ENCODE assay signal across 20 cellular contexts in genomic region chr16:66287916-66288315, GRCh38.
DNase-seq lines count a peak whose midpoint lies in the region; ATAC-seq and TF ChIP-seq lines count a peak whose summit lies in the region.
"Had no signal": no experiment of that assay in that cellular context is flagged by ENCODE, and none has a peak within 500 bp of the region (broad histone marks: within the 10 kb centered on the region; RNA-seq: fewer than 3 reads in every experiment).

No MANE protein-coding gene starts in this region.

- no peaks in the 10 kb centered on the region for H3K9me3 Mint-ChIP-seq in activated CD4-positive, alpha-beta memory T cell treated with anti-CD3 and anti-CD28 coated beads for 36 hours
- no peaks in the 10 kb centered on the region for H3K9me3 Mint-ChIP-seq in osteocyte (ENCODE audit: unreplicated experiment)
- peaks cover 0 to 5% of the 10 kb centered on the region in 2 donors for H3K9me3 Mint-ChIP-seq in stimulated activated naive B cell treated with anti-CD40 and anti-IgM and Interleukin-4, amounts not matched to agents 10 μg/mL and 1 μg/mL and 100 μg/mL, for 72 hours
- H3K9me3 Mint-ChIP-seq: CD4-positive, alpha-beta T cell; GM23338 had no signal

- ATAC-seq in stimulated activated naive B cell treated with anti-CD40 and anti-IgM and Interleukin-4, amounts not matched to agents 10 μg/mL and 1 μg/mL and 100 μg/mL, for 72 hours (replicated peaks), result peak; percentile 12 to 25
- ATAC-seq: GM23338, HCT116, Panc1 had no signal

- H3K36me3 Mint-ChIP-seq in activated CD4-positive, alpha-beta memory T cell treated with anti-CD3 and anti-CD28 coated beads for 36 hours, result no peaks in the 10 kb centered on the region
- H3K36me3 Mint-ChIP-seq in osteocyte (ENCODE audit: unreplicated experiment), result no peaks in the 10 kb centered on the region
- no peaks in the 10 kb centered on the region for H3K36me3 Mint-ChIP-seq in stimulated activated naive B cell treated with anti-CD40 and anti-IgM and Interleukin-4, amounts not matched to agents 10 μg/mL and 1 μg/mL and 100 μg/mL, for 72 hours

- H3K4me1 Mint-ChIP-seq in activated CD4-positive, alpha-beta memory T cell treated with anti-CD3 and anti-CD28 coated beads for 36 hours (ENCODE audit: low read depth), result no peaks in the 10 kb centered on the region
- peaks cover 2% of the 10 kb centered on the region for H3K4me1 Mint-ChIP-seq in osteocyte (ENCODE audit: unreplicated experiment)
- no peaks in the 10 kb centered on the region for H3K4me1 Mint-ChIP-seq in stimulated activated naive B cell treated with anti-CD40 and anti-IgM and Interleukin-4, amounts not matched to agents 10 μg/mL and 1 μg/mL and 100 μg/mL, for 72 hours
- H3K4me1 Mint-ChIP-seq: GM23338 had no signal

- no peak for TF ChIP-seq CTCF in osteocyte (IDR thresholded peaks at IDR 0.05)

- CTCF ChIA-PET in activated CD4-positive, alpha-beta memory T cell treated with anti-CD3 and anti-CD28 coated beads for 36 hours (lab: Charles Lee), result interaction anchor here (1.4 kb wide), 1 partner anchor 12 kb away, joined by 4 read pairs; no protein-coding TSS in a partner anchor

- H3K27ac Mint-ChIP-seq in activated CD4-positive, alpha-beta memory T cell treated with anti-CD3 and anti-CD28 coated beads for 36 hours, result no peak overlapping the region
- H3K27ac Mint-ChIP-seq in osteocyte (ENCODE audit: unreplicated experiment), result no peak overlapping the region
- H3K27ac Mint-ChIP-seq in stimulated activated naive B cell treated with anti-CD40 and anti-IgM and Interleukin-4, amounts not matched to agents 10 μg/mL and 1 μg/mL and 100 μg/mL, for 72 hours, result no peak overlapping the region
- H3K27ac Mint-ChIP-seq: CD4-positive, alpha-beta T cell; GM23338 had no signal

- H3K27me3 Mint-ChIP-seq in activated CD4-positive, alpha-beta memory T cell treated with anti-CD3 and anti-CD28 coated beads for 36 hours, result peaks cover 1% of the 10 kb centered on the region
- peaks cover 8% of the 10 kb centered on the region for H3K27me3 Mint-ChIP-seq in osteocyte (ENCODE audit: unreplicated experiment)
- peaks cover 9 to 17% of the 10 kb centered on the region in 2 donors for H3K27me3 Mint-ChIP-seq in stimulated activated naive B cell treated with anti-CD40 and anti-IgM and Interleukin-4, amounts not matched to agents 10 μg/mL and 1 μg/mL and 100 μg/mL, for 72 hours

- no peak overlapping the region for H3K4me3 Mint-ChIP-seq in activated CD4-positive, alpha-beta memory T cell treated with anti-CD3 and anti-CD28 coated beads for 36 hours
- no peak overlapping the region for H3K4me3 Mint-ChIP-seq in osteocyte (ENCODE audit: unreplicated experiment)
- H3K4me3 Mint-ChIP-seq in stimulated activated naive B cell treated with anti-CD40 and anti-IgM and Interleukin-4, amounts not matched to agents 10 μg/mL and 1 μg/mL and 100 μg/mL, for 72 hours, result no peak overlapping the region
- H3K4me3 Mint-ChIP-seq: CD4-positive, alpha-beta T cell; GM23338 had no signal

- POLR2A ChIA-PET in activated CD4-positive, alpha-beta memory T cell treated with anti-CD3 and anti-CD28 coated beads for 36 hours (lab: Charles Lee), result no interaction called here

- peak; percentile 7 for DNase-seq in activated CD4-positive, alpha-beta memory T cell treated with anti-CD3 and anti-CD28 coated beads for 36 hours
- DNase-seq in activated CD8-positive, alpha-beta memory T cell treated with anti-CD3 and anti-CD28 coated beads, Interleukin-2, amount 50 U/mL, for 48 hours, result peak; percentile 42
- DNase-seq in osteocyte (ENCODE audit: extremely low spot score, unreplicated experiment) (peak; percentile 70), foreskin melanocyte (no peak), DMS114 treated with DMSO at 0.1 percent for 48 hours (lab: John Stamatoyannopoulos, UW; ENCODE audit: unreplicated experiment) (no peak), DMS79 treated with DMSO at 0.1 percent for 48 hours (lab: John Stamatoyannopoulos, UW) (no peak)
- DNase-seq in stimulated activated naive B cell treated with anti-CD40 and anti-IgM and Interleukin-4, amounts not matched to agents 10 μg/mL and 1 μg/mL and 100 μg/mL, for 72 hours, result no peak
- DNase-seq: COR-L47, KBM-7, MM.1S, NCI-H1092, NCI-H146, NCI-H2029, NCI-H226, NCI-H524, NCI-H774 had no signal

- intact Hi-C loops in activated CD4-positive, alpha-beta memory T cell treated with anti-CD3 and anti-CD28 coated beads for 36 hours (cut with micrococcal nuclease), result no loop called here

Comparison
In these comparisons a context has a peak if more than half of its experiments do, and no peak if none do; other contexts are left out.
1. DNase-seq: peak in activated CD4-positive, alpha-beta memory T cell treated with anti-CD3 and anti-CD28 coated beads for 36 hours (single experiment), activated CD8-positive, alpha-beta memory T cell treated with anti-CD3 and anti-CD28 coated beads, Interleukin-2, amount 50 U/mL, for 48 hours (single experiment) and osteocyte (single experiment); none in stimulated activated naive B cell treated with anti-CD40 and anti-IgM and Interleukin-4, amounts not matched to agents 10 μg/mL and 1 μg/mL and 100 μg/mL, for 72 hours (single experiment), foreskin melanocyte (single experiment), DMS114 treated with DMSO at 0.1 percent for 48 hours (single experiment) and DMS79 treated with DMSO at 0.1 percent for 48 hours (single experiment).